ENCODE assay signal across 8 cellular contexts in genomic region chr2:219104107-219105050, GRCh38. TPM values are rescaled to one million over a fixed set of nuclear protein-coding genes. Genes with fewer than 3 reads are reported as not detected.
DNase-seq lines count a peak whose midpoint lies in the region; ATAC-seq, FAIRE-seq and TF ChIP-seq lines count a peak whose summit lies in the region.

No MANE protein-coding gene starts in this region.

- no peak overlapping the region for H3K4me3 ChIP-seq in A549
- H3K4me3 ChIP-seq in Jurkat, Clone E6-1 (ENCODE audit: low read length) = no peak overlapping the region
- H3K4me3 ChIP-seq in SK-N-SH (ENCODE audit: low read depth in 2 of 2, low read length in 1 of 2) = no peak overlapping the region; a peak in 1 of 4 replicates
- H3K4me3 ChIP-seq in fibroblast of lung (replicated peaks in 1 of 4; ENCODE audit: control extremely low read depth in 1 of 4, insufficient read depth in 1 of 4, low read depth in 3 of 4, low read length in 4 of 4) = no peak overlapping the region
- no peak overlapping the region for H3K4me3 ChIP-seq in psoas muscle

- TF ChIP-seq CTCF in A549 (IDR thresholded peaks at IDR 0.05) (peak; percentile 64), SK-N-SH (IDR thresholded peaks at IDR 0.05) (peak; percentile 71), fibroblast of lung (conservative IDR thresholded peaks at IDR 0.05 in 1 of 2, IDR thresholded peaks at IDR 0.05 in 1 of 2; ENCODE audit: low read depth in 1 of 2, low read length in 2 of 2) (peak; percentile 73 to 92), psoas muscle (IDR thresholded peaks at IDR 0.05) (peak; percentile 54)

- intact Hi-C loops in psoas muscle (cut with DNase I) = no loop called here

- POLR2A ChIA-PET in A549 (lab: Yijun Ruan, JAX) = interaction anchor here (1.0 kb wide), 1 partner anchor 44 kb away, joined by 3 read pairs; no protein-coding TSS in a partner anchor
- POLR2A ChIA-PET in SK-N-SH (lab: Yijun Ruan, JAX) = interaction anchor here (1.0 to 1.6 kb wide), 2 partner anchors 107 to 108 kb away, joined by 3 to 6 read pairs; no protein-coding TSS in a partner anchor

- H3K9me2 ChIP-seq in SK-N-SH = no peaks in the 10 kb centered on the region

- FAIRE-seq in A549 (lab: Jason Lieb, UNC) = no peak

- H3K9me3 ChIP-seq in A549 (no peaks in the 10 kb centered on the region), SK-N-SH (no peaks in the 10 kb centered on the region), fibroblast of lung (ENCODE audit: control insufficient read depth, insufficient read depth, low read depth, low read length) (no peaks in the 10 kb centered on the region), psoas muscle (no peaks in the 10 kb centered on the region)

- H3K9ac ChIP-seq in SK-N-SH (no peak overlapping the region), fibroblast of lung (ENCODE audit: insufficient read depth, low read length) (no peak overlapping the region)

- H4K20me1 ChIP-seq in SK-N-SH (ENCODE audit: insufficient read depth) (no peaks in the 10 kb centered on the region), fibroblast of lung (ENCODE audit: control insufficient read depth, extremely low read depth, insufficient read depth, low read length) (no peaks in the 10 kb centered on the region)

- 35% methylated on average over 4 of the region's 4 CpGs for WGBS in A549 (ENCODE audit: missing lambda C conversion rate)
- WGBS in SK-N-SH (ENCODE audit: low lambda C conversion rate) = 55% methylated on average over 4 of the region's 4 CpGs
- WGBS in psoas muscle, 3 donors = 68 to 73% (median 73%) methylated on average over 4 of the region's 4 CpGs

- CTCF ChIA-PET in A549 (lab: Yijun Ruan, JAX) (interaction anchor here (0.5 to 3.0 kb wide), 26 partner anchors 8 to 228 kb away, joined by 3 to 13 read pairs (median 4); partner anchors contain the start of genes CFAP65 and IHH), SK-N-SH (lab: Yijun Ruan, JAX) (interaction anchor here (0.5 to 7.7 kb wide), 44 partner anchors 8 to 195 kb away, joined by 3 to 73 read pairs (median 5); partner anchors contain the start of gene IHH)

- no peaks in the 10 kb centered on the region for H3K36me3 ChIP-seq in SK-N-SH (replicated peaks in 1 of 2; ENCODE audit: control insufficient read depth in 1 of 2, insufficient read depth in 2 of 2, low read length in 1 of 2)
- H3K36me3 ChIP-seq in fibroblast of lung (ENCODE audit: control insufficient read depth, insufficient read depth, low read length) = no peaks in the 10 kb centered on the region
- no peaks in the 10 kb centered on the region for H3K36me3 ChIP-seq in psoas muscle (ENCODE audit: insufficient read depth in 1 of 2, low read depth in 1 of 2)

- no peak for TF ChIP-seq POLR2A in A549 (IDR thresholded peaks at IDR 0.05; ENCODE audit: low read length)

- H3K27ac ChIP-seq in A549 = no peak overlapping the region
- no peak overlapping the region for H3K27ac ChIP-seq in SK-N-SH (ENCODE audit: low read depth in 2 of 2, low read length in 1 of 2)
- H3K27ac ChIP-seq in fibroblast of lung (ENCODE audit: insufficient read depth, low read length) = no peak overlapping the region
- H3K27ac ChIP-seq in psoas muscle = no peak overlapping the region
- no peak overlapping the region for H3K27ac ChIP-seq in substantia nigra (ENCODE audit: low read depth, low read length, poor library complexity, severe bottlenecking)

- H3K79me2 ChIP-seq in SK-N-SH (ENCODE audit: insufficient read depth) (no peaks in the 10 kb centered on the region), fibroblast of lung (ENCODE audit: control insufficient read depth, insufficient read depth, low read length) (no peaks in the 10 kb centered on the region)

- H3F3A ChIP-seq in SK-N-SH (replicated peaks; ENCODE audit: insufficient read depth) = no peaks in the 10 kb centered on the region

- H3K4me2 ChIP-seq in A549 (no peak overlapping the region), SK-N-SH (no peak overlapping the region), fibroblast of lung (ENCODE audit: extremely low read depth, insufficient read depth, low read length) (no peak overlapping the region)

- H2AFZ ChIP-seq in SK-N-SH (ENCODE audit: low read depth) = no peak overlapping the region
- no peak overlapping the region for H2AFZ ChIP-seq in fibroblast of lung (ENCODE audit: low read length)

- H3K4me1 ChIP-seq in A549 (no peaks in the 10 kb centered on the region), SK-N-SH (ENCODE audit: control insufficient read depth in 1 of 2, insufficient read depth in 2 of 2, low read depth in 1 of 2, low read length in 1 of 2) (no peaks in the 10 kb centered on the region), fibroblast of lung (ENCODE audit: control insufficient read depth, extremely low read depth, insufficient read depth, low read length) (no peaks in the 10 kb centered on the region), psoas muscle (peaks cover 3% of the 10 kb centered on the region)

- TF ChIP-seq EP300 in A549 (IDR thresholded peaks at IDR 0.05) = no peak
- TF ChIP-seq EP300 in SK-N-SH (IDR thresholded peaks at IDR 0.05; ENCODE audit: borderline replicate concordance in 1 of 2, low read depth in 1 of 2, low read length in 1 of 2) = no peak

- H3K27me3 ChIP-seq in SK-N-SH (ENCODE audit: insufficient read depth) = no peaks in the 10 kb centered on the region
- no peaks in the 10 kb centered on the region for H3K27me3 ChIP-seq in fibroblast of lung (ENCODE audit: control insufficient read depth, insufficient read depth, low read length)
- H3K27me3 ChIP-seq in psoas muscle (ENCODE audit: insufficient read depth in 3 of 3, low read length in 2 of 3) = no peaks in the 10 kb centered on the region

- DNase-seq in A549 (ENCODE audit: low read depth in 1 of 2, low spot score in 1 of 2) = peak; percentile 28 to 60
- peak; percentile 14 for DNase-seq in G401 (ENCODE audit: low spot score)
- peak; percentile 29 for DNase-seq in Jurkat, Clone E6-1 (ENCODE audit: low read depth, low spot score)
- DNase-seq in SK-N-SH = peak; percentile 66
- DNase-seq in fibroblast of lung (ENCODE audit: low read depth in 2 of 2) = peak; percentile 25 to 39
- DNase-seq in psoas muscle = no peak
- DNase-seq in substantia nigra (lab: John Stamatoyannopoulos, UW) = no peak
- DNase-seq in hepatic stellate cell (ENCODE audit: low spot score) = no peak

- TF ChIP-seq RAD21 in A549 (conservative IDR thresholded peaks at IDR 0.05 in 1 of 2, IDR thresholded peaks at IDR 0.05 in 1 of 2) (peak; percentile 41 to 47; a peak in 4 of 5 replicates), SK-N-SH (IDR thresholded peaks at IDR 0.05; ENCODE audit: low read length) (peak; percentile 70)

- in situ Hi-C loops in G401 (cut with HindIII; ENCODE audit: low sequenced_read_pairs) = no loop called here

- ATAC-seq in A549 (peak; percentile 88 to 95), psoas muscle (no peak)

TF ChIP-seq in A549, 52 proteins besides CTCF, POLR2A, EP300 and RAD21 (continues in another document):
- no peak for TF ChIP-seq ATOH8 (CRISPR knock-in tag; IDR thresholded peaks at IDR 0.05; ENCODE audit: low read depth)

TF ChIP-seq in SK-N-SH, 30 proteins besides CTCF, POLR2A, EP300 and RAD21:
- TF ChIP-seq SIN3A (IDR thresholded peaks at IDR 0.05; ENCODE audit: borderline replicate concordance, low read depth, low read length) (0 out of 2 replicates have a peak, but pooled peaks have one; percentile 21), FOSL2 (IDR thresholded peaks at IDR 0.05; ENCODE audit: borderline replicate concordance, low read depth) (no peak), SMC3 (IDR thresholded peaks at IDR 0.05; ENCODE audit: low read depth, low read length) (peak; percentile 76), YY1 (IDR thresholded peaks at IDR 0.05; ENCODE audit: low read depth) (no peak), USF1 (IDR thresholded peaks at IDR 0.05; ENCODE audit: borderline replicate concordance, low read depth) (no peak)

RNA-seq across cellular contexts. Expression of gene IHH, which starts 43.7 kb away (rescaled TPM):
- not detected in 2 replicates for polyA plus RNA-seq in A549 (2011; rRNA removed)
- polyA plus RNA-seq in A549 (2012; cell fraction: cytosol; rRNA removed) = 0.09 and 0.11 TPM in 2 replicates
- 0.50 and 0.58 TPM in 2 replicates for polyA plus RNA-seq in A549 (2012; cell fraction: nucleus; rRNA removed)
- 0.08 to 0.13 TPM (median 0.10 TPM) in 3 replicates for polyA plus RNA-seq in A549 (2017; fragmentation: RNase III; extraction: RNeasy Plus Mini Kit Qiagen cat#74134 plus additional on column Dnase treatment)
- polyA minus RNA-seq in A549 (2011; rRNA and poly(A)+ RNA removed) = 0.12 TPM in 1 of 2 replicates, not detected in the other
- not detected in 2 replicates for total RNA-seq in G401 (2014; rRNA removed; shearing (Covaris generic))
- not detected for polyA plus RNA-seq in Jurkat, Clone E6-1 (2012; ENCODE audit: insufficient read depth, insufficient read length)
- polyA plus RNA-seq in SK-N-SH (2012; rRNA removed) = 0.03 TPM in 1 of 2 replicates, not detected in the other
- polyA plus RNA-seq in SK-N-SH (2012; cell fraction: cytosol; rRNA removed) = 0.01 TPM in 1 of 2 replicates, not detected in the other
- 0.26 and 0.28 TPM in 2 replicates for polyA plus RNA-seq in SK-N-SH (2012; cell fraction: nucleus; rRNA removed)
- not detected in 2 replicates for total RNA-seq in fibroblast of lung
- polyA plus RNA-seq in fibroblast of lung = not detected in 2 replicates
- 0.06 TPM in 1 of 2 replicates, not detected in the other for polyA plus RNA-seq in fibroblast of lung (2012)
- not detected in 2 replicates for polyA minus RNA-seq in fibroblast of lung (ENCODE audit: low replicate concordance)
- not detected for total RNA-seq in psoas muscle
- polyA plus RNA-seq in psoas muscle = under 1 TPM in 2 of 3 donors, not detected in 1; 0.03 to 0.12 TPM

RNA-seq across cellular contexts. Expression of gene NHEJ1, which starts 56.2 kb away (rescaled TPM):
- polyA plus RNA-seq in A549 (2011; rRNA removed) (31.8 and 34.7 TPM in 2 replicates), A549 (2017; fragmentation: RNase III; extraction: RNeasy Plus Mini Kit Qiagen cat#74134 plus additional on column Dnase treatment) (18.5 to 19.1 TPM (median 18.8 TPM) in 3 replicates), SK-N-SH (2012; rRNA removed) (16.3 and 21.0 TPM in 2 replicates), fibroblast of lung (22.3 and 24.8 TPM in 2 replicates), psoas muscle (10 to 100 TPM; 10.7 to 20.5 (median 15.5) TPM)
- polyA plus RNA-seq in A549 (2012; cell fraction: cytosol; rRNA removed) = 16.2 and 22.3 TPM in 2 replicates
- 7.5 and 9.9 TPM in 2 replicates for polyA plus RNA-seq in A549 (2012; cell fraction: nucleus; rRNA removed)
- polyA minus RNA-seq in A549 (2011; rRNA and poly(A)+ RNA removed) = 39.6 and 56.0 TPM in 2 replicates
- total RNA-seq in G401 (2014; rRNA removed; shearing (Covaris generic)) = 31.7 TPM in 2 replicates
- polyA plus RNA-seq in Jurkat, Clone E6-1 (2012; ENCODE audit: insufficient read depth, insufficient read length) = 16.5 TPM
- polyA plus RNA-seq in SK-N-SH (2012; cell fraction: cytosol; rRNA removed) = 14.2 and 16.0 TPM in 2 replicates
- 12.6 and 24.6 TPM in 2 replicates for polyA plus RNA-seq in SK-N-SH (2012; cell fraction: nucleus; rRNA removed)
- total RNA-seq in fibroblast of lung (20.3 and 22.1 TPM in 2 replicates), psoas muscle (10 to 100 TPM; 11.5 to 18.5 (median 13.4) TPM)
- 13.8 and 15.4 TPM in 2 replicates for polyA plus RNA-seq in fibroblast of lung (2012)
- polyA minus RNA-seq in fibroblast of lung (ENCODE audit: low replicate concordance) = 45.8 and 106 TPM in 2 replicates

Comparison
In these comparisons a context has a peak if more than half of its experiments do, and no peak if none do; other contexts are left out.
1. ATAC-seq: peak in A549 (2 of 2); none in psoas muscle (0 of 4).
2. DNase-seq: peak in A549 (2 of 2), G401 (single experiment), Jurkat, Clone E6-1 (single experiment), SK-N-SH (single experiment) and fibroblast of lung (2 of 2); none in psoas muscle (0 of 2), substantia nigra (0 of 49) and hepatic stellate cell (single experiment).
3. Of the 12 proteins assayed by ChIP-seq in both A549 and SK-N-SH: peak only in A549: none; only in SK-N-SH: none; in both: CTCF, RAD21 and SMC3; in neither: 9.
4. Peak in every context shown above with its lines, with median percentiles within 50 percentile points of each other: CTCF ChIP-seq.